Comparison of ENCODE assay signal across 17 cellular contexts in genomic region chr12:75819512-75819911, GRCh38.
DNase-seq lines count a peak whose midpoint lies in the region; ATAC-seq, FAIRE-seq and TF ChIP-seq lines count a peak whose summit lies in the region.
"Had no signal": no experiment of that assay in that cellular context is flagged by ENCODE, and none has a peak within 500 bp of the region (broad histone marks: within the 10 kb centered on the region; RNA-seq: fewer than 3 reads in every experiment).

No MANE protein-coding gene starts in this region.

- no peak overlapping the region for H3K4me2 ChIP-seq in keratinocyte (ENCODE audit: control insufficient read depth, extremely low read depth, insufficient read depth, low read depth, low read length)

- FAIRE-seq in keratinocyte (lab: Jason Lieb, UNC), result peak; percentile 23
- FAIRE-seq: RCC 7860 had no signal

- peaks cover 6% of the 10 kb centered on the region for H3K27me3 Mint-ChIP-seq in activated CD4-positive, alpha-beta T cell treated with anti-CD3 and anti-CD28 coated beads for 36 hours

- POLR2A ChIA-PET in activated CD4-positive, alpha-beta T cell treated with anti-CD3 and anti-CD28 coated beads for 36 hours (lab: Charles Lee), result interaction anchor here (1.0 kb wide), 1 partner anchor 212 kb away, joined by 3 read pairs; the partner anchor contains the start of gene PHLDA1

- H3K36me3 ChIP-seq in WERI-Rb-1 (no peaks in the 10 kb centered on the region), keratinocyte (ENCODE audit: control insufficient read depth in 2 of 2, extremely low read depth in 1 of 2, insufficient read depth in 2 of 2, low read length in 2 of 2) (peaks cover 0 to 3% of the 10 kb centered on the region in 2 experiments)

- H3K27me3 ChIP-seq in WERI-Rb-1 (ENCODE audit: insufficient read depth, low read depth, severe bottlenecking) (no peaks in the 10 kb centered on the region), keratinocyte (ENCODE audit: control insufficient read depth, extremely low read depth, insufficient read depth, low read length) (no peaks in the 10 kb centered on the region)

- peak; percentile 31 for ATAC-seq in activated CD4-positive, alpha-beta T cell treated with anti-CD3 and anti-CD28 coated beads for 36 hours

- no peaks in the 10 kb centered on the region for H3K79me2 ChIP-seq in keratinocyte (ENCODE audit: control insufficient read depth, insufficient read depth, low read length)

- no peak overlapping the region for H3K9ac ChIP-seq in keratinocyte (ENCODE audit: control insufficient read depth, extremely low read depth, insufficient read depth, low read length)

- H3K4me3 ChIP-seq in WERI-Rb-1 (ENCODE audit: low read depth, low read length) (no peak overlapping the region), keratinocyte (ENCODE audit: control insufficient read depth in 2 of 3, extremely low read depth in 1 of 3, insufficient read depth in 2 of 3, low read depth in 1 of 3, low read length in 3 of 3) (no peak overlapping the region)

- no peak overlapping the region for H3K4me3 Mint-ChIP-seq in activated CD4-positive, alpha-beta T cell treated with anti-CD3 and anti-CD28 coated beads for 36 hours

- intact Hi-C loops in activated CD4-positive, alpha-beta T cell treated with anti-CD3 and anti-CD28 coated beads for 36 hours (cut with DNase I, micrococcal nuclease), result no loop called here

- dilution Hi-C loops in keratinocyte (cut with MboI; ENCODE audit: extremely low pct_ligation_motif_present, low sequenced_read_pairs), result no loop called here

- no peak overlapping the region for H2AFZ ChIP-seq in keratinocyte (ENCODE audit: control insufficient read depth, low read length)

- peaks cover 5% of the 10 kb centered on the region for H3K4me1 Mint-ChIP-seq in activated CD4-positive, alpha-beta T cell treated with anti-CD3 and anti-CD28 coated beads for 36 hours

- CTCF ChIA-PET in activated CD4-positive, alpha-beta T cell treated with anti-CD3 and anti-CD28 coated beads for 36 hours (lab: Charles Lee), result interaction anchor here (0.6 to 1.4 kb wide), 3 partner anchors 9 to 218 kb away, joined by 3 read pairs; no protein-coding TSS in a partner anchor

- H3K9me1 ChIP-seq in keratinocyte (ENCODE audit: control insufficient read depth, extremely low read depth, insufficient read depth, low read length), result no peaks in the 10 kb centered on the region

- H4K20me1 ChIP-seq in keratinocyte (ENCODE audit: control insufficient read depth, extremely low read depth, insufficient read depth, low read length), result no peaks in the 10 kb centered on the region

- H3K27ac ChIP-seq in WERI-Rb-1 (peak overlapping the region; percentile 19; the same call in 1 of the 2 replicates), keratinocyte (ENCODE audit: control insufficient read depth, insufficient read depth, low read length) (peak overlapping the region; percentile 6)

- no peak for DNase-seq in activated CD4-positive, alpha-beta T cell treated with anti-CD3 and anti-CD28 coated beads for 36 hours
- no peak for DNase-seq in activated CD4-positive, alpha-beta T cell treated with anti-CD3 and anti-CD28 coated beads for 1 hour
- DNase-seq in WERI-Rb-1 (no peak), keratinocyte (ENCODE audit: low read depth, low spot score) (no peak), glomerular visceral epithelial cell (ENCODE audit: extremely low spot score) (no peak), anterior cingulate cortex (lab: John Stamatoyannopoulos, UW) (no peak), NCI-H2081 treated with DMSO at 0.1 percent for 48 hours (lab: John Stamatoyannopoulos, UW) (no peak)
- DNase-seq: AML-193, Caco-2, GOT3, MM.1S, NCI-H1105, NCI-H1930, NCI-H226, NCI-H774, SHP77 treated with DMSO at 0.1 percent for 48 hours had no signal

- TF ChIP-seq CTCF in WERI-Rb-1 (IDR thresholded peaks at IDR 0.05; ENCODE audit: low read depth, low read length), result no peak
- TF ChIP-seq CTCF in keratinocyte (optimal IDR thresholded peaks at IDR 0.05 in 1 of 3, IDR thresholded peaks at IDR 0.05 in 1 of 3, conservative IDR thresholded peaks at IDR 0.05 in 1 of 3; ENCODE audit: extremely low read depth in 1 of 3, insufficient read depth in 2 of 3, low read length in 3 of 3), result no peak

- H3K9me3 ChIP-seq in WERI-Rb-1 (ENCODE audit: severe bottlenecking), result no peaks in the 10 kb centered on the region
- H3K9me3 ChIP-seq in keratinocyte (ENCODE audit: control insufficient read depth, low read depth, low read length), result no peaks in the 10 kb centered on the region
- H3K9me3 ChIP-seq: Caco-2 had no signal

- H3K36me3 Mint-ChIP-seq in activated CD4-positive, alpha-beta T cell treated with anti-CD3 and anti-CD28 coated beads for 36 hours (ENCODE audit: low read depth), result no peaks in the 10 kb centered on the region

- H3K4me1 ChIP-seq in keratinocyte (ENCODE audit: control insufficient read depth, extremely low read depth, insufficient read depth, low read length), result peaks cover 71% of the 10 kb centered on the region

- H3K9me3 Mint-ChIP-seq in activated CD4-positive, alpha-beta T cell treated with anti-CD3 and anti-CD28 coated beads for 36 hours (ENCODE audit: low read depth), result no peaks in the 10 kb centered on the region

- no peak overlapping the region for H3K27ac Mint-ChIP-seq in activated CD4-positive, alpha-beta T cell treated with anti-CD3 and anti-CD28 coated beads for 36 hours
